ENCODE assay signal across 15 cellular contexts in genomic region chr2:36578343-36579296, GRCh38. TPM values are rescaled to one million over a fixed set of nuclear protein-coding genes. Genes with fewer than 3 reads are reported as not detected.
A peak's percentile ranks its signal among the peaks of the same experiment; 100 is the strongest.
DNase-seq lines count a peak whose midpoint lies in the region; ATAC-seq and TF ChIP-seq lines count a peak whose summit lies in the region.
"Had no signal": no experiment of that assay in that cellular context is flagged by ENCODE, and none has a peak within 500 bp of the region (broad histone marks: within the 10 kb centered on the region; RNA-seq: fewer than 3 reads in every experiment).

No MANE protein-coding gene starts in this region.

- TF ChIP-seq CTCF in Panc1 (IDR thresholded peaks at IDR 0.05), result no peak
- no peak for TF ChIP-seq CTCF in hepatocyte (IDR thresholded peaks at IDR 0.05; ENCODE audit: poor library complexity)
- TF ChIP-seq CTCF in upper lobe of left lung (IDR thresholded peaks at IDR 0.05), result no peak

- peak overlapping the region; percentile 53 for H3K27ac Mint-ChIP-seq in activated naive CD8-positive, alpha-beta T cell treated with anti-CD3 and anti-CD28 coated beads for 36 hours
- H3K27ac Mint-ChIP-seq in activated naive CD8-positive, alpha-beta T cell treated with anti-CD3 and anti-CD28 coated beads, Interleukin-2, amount 50 U/mL, for 24 hours, result no peak overlapping the region

- intact Hi-C loops in Panc1 (cut with micrococcal nuclease; ENCODE audit: unreplicated experiment), result no loop called here

- H3K4me1 ChIP-seq in Panc1 (ENCODE audit: control insufficient read depth, insufficient read depth, low read length), result peaks cover 5% of the 10 kb centered on the region
- H3K4me1 ChIP-seq in hepatocyte (ENCODE audit: insufficient read depth), result peaks cover 14% of the 10 kb centered on the region
- H3K4me1 ChIP-seq in upper lobe of left lung, result peaks cover 0 to 16% (median 9%) of the 10 kb centered on the region in 4 donors
- H3K4me1 ChIP-seq: BLaER1 treated with 17β-estradiol and CSF1 and Interleukin-3, amounts not matched to agents 10 nM and 100 nM had no signal

- no peak overlapping the region for H3K4me3 ChIP-seq in Panc1 (ENCODE audit: low read depth in 2 of 2, low read length in 2 of 2)
- no peak overlapping the region for H3K4me3 ChIP-seq in hepatocyte
- H3K4me3 ChIP-seq in upper lobe of left lung, result peak overlapping the region in 2 of 4 donors; percentile 17 to 24
- H3K4me3 ChIP-seq: BLaER1 treated with 17β-estradiol and CSF1 and Interleukin-3, amounts not matched to agents 10 nM and 100 nM had no signal

- H3K9me2 ChIP-seq in hepatocyte (replicated peaks; ENCODE audit: insufficient read depth), result no peaks in the 10 kb centered on the region

- H3K4me2 ChIP-seq in hepatocyte, result peak overlapping the region; percentile 61
- H3K4me2 ChIP-seq: BLaER1 treated with 17β-estradiol and CSF1 and Interleukin-3, amounts not matched to agents 10 nM and 100 nM had no signal

- peak in 1 of 4 donors; percentile 30 for TF ChIP-seq EP300 in upper lobe of left lung (IDR thresholded peaks at IDR 0.05)

- no peak for TF ChIP-seq POLR2A in upper lobe of left lung (IDR thresholded peaks at IDR 0.05)

- H2AFZ ChIP-seq in hepatocyte, result no peak overlapping the region

- H3K27ac ChIP-seq in Panc1 (ENCODE audit: low read length), result peak overlapping the region; percentile 57
- peak overlapping the region; percentile 85 for H3K27ac ChIP-seq in hepatocyte
- H3K27ac ChIP-seq in upper lobe of left lung, result peak overlapping the region; percentile 22 to 63 (median 42)
- H3K27ac ChIP-seq: BLaER1 treated with 17β-estradiol and CSF1 and Interleukin-3, amounts not matched to agents 10 nM and 100 nM had no signal

- no peak for DNase-seq in activated naive CD8-positive, alpha-beta T cell treated with anti-CD3 and anti-CD28 coated beads for 36 hours
- DNase-seq in activated naive CD8-positive, alpha-beta T cell treated with anti-CD3 and anti-CD28 coated beads, Interleukin-2, amount 50 U/mL, for 24 hours, result no peak
- DNase-seq in Panc1 (ENCODE audit: low read depth, low spot score) (no peak), hepatocyte (ENCODE audit: low spot score) (peak; percentile 28), upper lobe of left lung (peak in 1 of 2 donors; percentile 64), NAMALWA (ENCODE audit: low spot score) (no peak), KBM-7 (no peak)
- DNase-seq: GDM1; midbrain; NCI-H1048; stimulated activated CD4-positive, alpha-beta T cell treated with anti-CD3 and anti-CD28 coated beads, Interleukin-2, amount 100 ng/mL, for 48 hours; stimulated activated naive CD4-positive, alpha-beta T cell treated with Interleukin-2 at 50 U/mL for 16 hours had no signal

- H3K27me3 ChIP-seq in Panc1 (ENCODE audit: control insufficient read depth, insufficient read depth, low read length) (no peaks in the 10 kb centered on the region), hepatocyte (no peaks in the 10 kb centered on the region), upper lobe of left lung (no peaks in the 10 kb centered on the region)
- H3K27me3 ChIP-seq: BLaER1 treated with 17β-estradiol and CSF1 and Interleukin-3, amounts not matched to agents 10 nM and 100 nM had no signal

- peaks cover 64% of the 10 kb centered on the region for H3K36me3 Mint-ChIP-seq in activated naive CD8-positive, alpha-beta T cell treated with anti-CD3 and anti-CD28 coated beads for 36 hours
- peaks cover 79% of the 10 kb centered on the region for H3K36me3 Mint-ChIP-seq in activated naive CD8-positive, alpha-beta T cell treated with anti-CD3 and anti-CD28 coated beads, Interleukin-2, amount 50 U/mL, for 24 hours (ENCODE audit: low read depth)

- H3K9me3 Mint-ChIP-seq in activated naive CD8-positive, alpha-beta T cell treated with anti-CD3 and anti-CD28 coated beads for 36 hours, result no peaks in the 10 kb centered on the region
- H3K9me3 Mint-ChIP-seq in activated naive CD8-positive, alpha-beta T cell treated with anti-CD3 and anti-CD28 coated beads, Interleukin-2, amount 50 U/mL, for 24 hours, result no peaks in the 10 kb centered on the region

- no peaks in the 10 kb centered on the region for H3K27me3 Mint-ChIP-seq in activated naive CD8-positive, alpha-beta T cell treated with anti-CD3 and anti-CD28 coated beads for 36 hours
- no peaks in the 10 kb centered on the region for H3K27me3 Mint-ChIP-seq in activated naive CD8-positive, alpha-beta T cell treated with anti-CD3 and anti-CD28 coated beads, Interleukin-2, amount 50 U/mL, for 24 hours

- in situ Hi-C loops in Panc1 (cut with HindIII; ENCODE audit: low pct_unique_long_range_greater_than_20kb, low sequenced_read_pairs), result no loop called here
- in situ Hi-C loops in KBM-7 (cut with MboI; ENCODE audit: low pct_unique_long_range_greater_than_20kb, low sequenced_read_pairs), result no loop called here

- POLR2A ChIA-PET in Panc1 (lab: Charles Lee), result no interaction called here

- H3K36me3 ChIP-seq in Panc1 (ENCODE audit: control insufficient read depth, insufficient read depth, low read length), result peaks cover 34% of the 10 kb centered on the region
- H3K36me3 ChIP-seq in hepatocyte (replicated peaks; ENCODE audit: insufficient read depth, low read depth), result no peaks in the 10 kb centered on the region
- peaks cover 3 to 89% (median 29%) of the 10 kb centered on the region in 4 donors for H3K36me3 ChIP-seq in upper lobe of left lung

- CTCF ChIA-PET in Panc1 (lab: Charles Lee), result no interaction called here

- H3K9me3 ChIP-seq in Panc1 (ENCODE audit: control insufficient read depth, insufficient read depth, low read depth, low read length) (no peaks in the 10 kb centered on the region), hepatocyte (ENCODE audit: low read depth) (no peaks in the 10 kb centered on the region), upper lobe of left lung (no peaks in the 10 kb centered on the region)

- peaks cover 6% of the 10 kb centered on the region for H3K79me2 ChIP-seq in hepatocyte

- H3K4me3 Mint-ChIP-seq in activated naive CD8-positive, alpha-beta T cell treated with anti-CD3 and anti-CD28 coated beads for 36 hours, result no peak overlapping the region
- no peak overlapping the region for H3K4me3 Mint-ChIP-seq in activated naive CD8-positive, alpha-beta T cell treated with anti-CD3 and anti-CD28 coated beads, Interleukin-2, amount 50 U/mL, for 24 hours

- peaks cover 13% of the 10 kb centered on the region for H3K4me1 Mint-ChIP-seq in activated naive CD8-positive, alpha-beta T cell treated with anti-CD3 and anti-CD28 coated beads for 36 hours
- H3K4me1 Mint-ChIP-seq in activated naive CD8-positive, alpha-beta T cell treated with anti-CD3 and anti-CD28 coated beads, Interleukin-2, amount 50 U/mL, for 24 hours, result peaks cover 4% of the 10 kb centered on the region

- no peaks in the 10 kb centered on the region for H4K20me1 ChIP-seq in hepatocyte (ENCODE audit: insufficient read depth, poor library complexity, severe bottlenecking)

- WGBS in hepatocyte (ENCODE audit: low lambda C conversion rate, missing lambda C conversion rate), result 86% methylated on average over 10 of the region's 10 CpGs
- WGBS in upper lobe of left lung, 2 donors, result 59 to 73% methylated on average over 10 of the region's 10 CpGs

- BruUV-seq in Panc1 (replicated peaks; lab: Mats Ljungman, UMichigan), result no TSS peak

- ATAC-seq in activated naive CD8-positive, alpha-beta T cell treated with anti-CD3 and anti-CD28 coated beads, Interleukin-2, amount 50 U/mL, for 24 hours, result no peak
- ATAC-seq in Panc1, result peak; percentile 86
- ATAC-seq in upper lobe of left lung (ENCODE audit: low FRiP score in 2 of 2), result peak; percentile 54 to 84
- no peak for ATAC-seq in HG02981 (IDR thresholded peaks at IDR 0.05; ENCODE audit: unreplicated experiment)
- ATAC-seq: Right ventricle myocardium inferior had no signal

RNA-seq across cellular contexts. Expression of gene FEZ2, which starts 19.3 kb away (rescaled TPM):
- total RNA-seq in activated naive CD8-positive, alpha-beta T cell treated with anti-CD3 and anti-CD28 coated beads for 36 hours, result 1 to 10 TPM; 7.8 to 9.8 TPM
- 51.1 TPM for total RNA-seq in Panc1 (2021; ENCODE audit: unreplicated experiment)
- polyA plus RNA-seq in Panc1 (2012; ENCODE audit: insufficient read length), result 37.1 TPM
- total RNA-seq in hepatocyte, result 44.0 and 45.2 TPM in 2 replicates
- 14.5 and 19.4 TPM in 2 replicates for polyA plus RNA-seq in hepatocyte
- total RNA-seq in upper lobe of left lung, result 10 to 100 TPM; 38.2 to 81.1 (median 43.1) TPM

Comparison
In these comparisons a context has a peak if more than half of its experiments do, and no peak if none do; other contexts are left out.
1. ATAC-seq: peak in Panc1 (single experiment) and upper lobe of left lung (2 of 2); none in activated naive CD8-positive, alpha-beta T cell treated with anti-CD3 and anti-CD28 coated beads, Interleukin-2, amount 50 U/mL, for 24 hours (single experiment) and HG02981 (single experiment).
2. Peak in every context shown above with its lines, with median percentiles within 50 percentile points of each other: H3K27ac ChIP-seq.